In the genomic region with DNA sequence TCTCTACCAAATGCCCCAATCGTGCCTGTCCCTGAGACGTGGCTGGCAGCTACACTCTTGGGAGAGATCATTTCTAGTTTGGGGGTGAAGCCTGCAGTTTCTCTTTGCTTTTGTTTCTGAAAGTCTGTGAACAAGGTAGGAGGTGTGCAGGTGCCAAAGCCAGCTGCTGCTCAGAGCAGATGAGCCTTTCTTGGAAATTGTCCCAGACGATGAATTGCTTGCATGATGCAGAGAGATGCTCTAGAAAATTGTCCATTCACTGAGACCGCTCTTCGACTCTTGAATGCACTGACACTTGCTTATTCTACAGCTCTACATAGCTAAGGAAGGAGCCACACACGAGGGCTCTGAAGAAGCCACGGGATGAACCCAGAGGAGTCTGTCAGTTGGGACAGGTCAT, we compare ENCODE assay signal across 1 cellular context.
TF ChIP-seq lines count a peak whose summit lies in the region.

No MANE protein-coding gene starts in this region.

TF ChIP-seq in HepG2, 621 proteins besides CTCF, POLR2A, EP300 and RAD21 (continued from another document):
- TF ChIP-seq, protein P1, sequence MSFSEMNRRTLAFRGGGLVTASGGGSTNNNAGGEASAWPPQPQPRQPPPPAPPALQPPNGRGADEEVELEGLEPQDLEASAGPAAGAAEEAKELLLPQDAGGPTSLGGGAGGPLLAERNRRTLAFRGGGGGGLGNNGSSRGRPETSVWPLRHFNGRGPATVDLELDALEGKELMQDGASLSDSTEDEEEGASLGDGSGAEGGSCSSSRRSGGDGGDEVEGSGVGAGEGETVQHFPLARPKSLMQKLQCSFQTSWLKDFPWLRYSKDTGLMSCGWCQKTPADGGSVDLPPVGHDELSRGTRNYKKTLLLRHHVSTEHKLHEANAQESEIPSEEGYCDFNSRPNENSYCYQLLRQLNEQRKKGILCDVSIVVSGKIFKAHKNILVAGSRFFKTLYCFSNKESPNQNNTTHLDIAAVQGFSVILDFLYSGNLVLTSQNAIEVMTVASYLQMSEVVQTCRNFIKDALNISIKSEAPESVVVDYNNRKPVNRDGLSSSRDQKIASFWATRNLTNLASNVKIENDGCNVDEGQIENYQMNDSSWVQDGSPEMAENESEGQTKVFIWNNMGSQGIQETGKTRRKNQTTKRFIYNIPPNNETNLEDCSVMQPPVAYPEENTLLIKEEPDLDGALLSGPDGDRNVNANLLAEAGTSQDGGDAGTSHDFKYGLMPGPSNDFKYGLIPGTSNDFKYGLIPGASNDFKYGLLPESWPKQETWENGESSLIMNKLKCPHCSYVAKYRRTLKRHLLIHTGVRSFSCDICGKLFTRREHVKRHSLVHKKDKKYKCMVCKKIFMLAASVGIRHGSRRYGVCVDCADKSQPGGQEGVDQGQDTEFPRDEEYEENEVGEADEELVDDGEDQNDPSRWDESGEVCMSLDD (CRISPR knock-in tag; IDR thresholded peaks at IDR 0.05; ENCODE audit: borderline replicate concordance) = no peak
- TF ChIP-seq GFI1 (CRISPR knock-in tag; IDR thresholded peaks at IDR 0.05; ENCODE audit: borderline replicate concordance) = no peak
